Comparison of ENCODE assay signal across 22 cellular contexts in genomic region chr10:118107541-118107940, GRCh38.
"Had no signal": no experiment of that assay in that cellular context is flagged by ENCODE, and none has a peak within 500 bp of the region (broad histone marks: within the 10 kb centered on the region; RNA-seq: fewer than 3 reads in every experiment).

No MANE protein-coding gene starts in this region.

- H3K4me3 ChIP-seq: adrenal gland, MG63, SJSA1 had no signal

- H3K27me3 ChIP-seq: adrenal gland, breast epithelium, MG63 had no signal

- H3K27ac ChIP-seq: adrenal gland, breast epithelium, SJSA1 had no signal

- DNase-seq: activated CD4-positive, alpha-beta T cell treated with anti-CD3 and anti-CD28 coated beads for 4 hours; activated CD4-positive, CD25-positive, alpha-beta regulatory T cell; activated CD8-positive, alpha-beta memory T cell treated with anti-CD3 and anti-CD28 coated beads, Interleukin-2, amount 50 U/mL, for 4 hours; activated CD8-positive, alpha-beta T cell treated with anti-CD3 and anti-CD28 coated beads for 36 hours; activated naive CD4-positive, alpha-beta T cell treated with anti-CD3 and anti-CD28 coated beads, Interleukin-2, amount 50 U/mL, for 16 hours; activated naive CD8-positive, alpha-beta T cell treated with anti-CD3 and anti-CD28 coated beads, Interleukin-2, amount 10 ng/mL, durations not matched to agents 7 days and 5 days; activated T-cell treated with anti-CD3 and anti-CD28 coated beads, Interleukin-2, amount 50 U/mL, for 72 hours; adrenal gland; anterior cingulate cortex; MG63; MV-4-11; NCI-H1436; NCI-H1694 treated with DMSO at 0.1 percent for 48 hours; NCI-H2029 treated with DMSO at 0.1 percent for 48 hours; NCI-H446; NCI-H524 treated with DMSO at 0.1 percent for 48 hours; NCI-H774; T-cell; T-helper 2 cell; T1000 had no signal

- ATAC-seq: activated CD8-positive, alpha-beta T cell treated with anti-CD3 and anti-CD28 coated beads for 36 hours; activated T-cell treated with anti-CD3 and anti-CD28 coated beads, Interleukin-2, amount 50 U/mL, for 72 hours; T-cell had no signal

- H3K36me3 ChIP-seq: adrenal gland, breast epithelium, MG63, SJSA1 had no signal

- H3K9me3 ChIP-seq: adrenal gland, breast epithelium, MG63, SJSA1 had no signal

- H3K4me1 ChIP-seq: adrenal gland, breast epithelium, SJSA1 had no signal
